In the genomic region with DNA sequence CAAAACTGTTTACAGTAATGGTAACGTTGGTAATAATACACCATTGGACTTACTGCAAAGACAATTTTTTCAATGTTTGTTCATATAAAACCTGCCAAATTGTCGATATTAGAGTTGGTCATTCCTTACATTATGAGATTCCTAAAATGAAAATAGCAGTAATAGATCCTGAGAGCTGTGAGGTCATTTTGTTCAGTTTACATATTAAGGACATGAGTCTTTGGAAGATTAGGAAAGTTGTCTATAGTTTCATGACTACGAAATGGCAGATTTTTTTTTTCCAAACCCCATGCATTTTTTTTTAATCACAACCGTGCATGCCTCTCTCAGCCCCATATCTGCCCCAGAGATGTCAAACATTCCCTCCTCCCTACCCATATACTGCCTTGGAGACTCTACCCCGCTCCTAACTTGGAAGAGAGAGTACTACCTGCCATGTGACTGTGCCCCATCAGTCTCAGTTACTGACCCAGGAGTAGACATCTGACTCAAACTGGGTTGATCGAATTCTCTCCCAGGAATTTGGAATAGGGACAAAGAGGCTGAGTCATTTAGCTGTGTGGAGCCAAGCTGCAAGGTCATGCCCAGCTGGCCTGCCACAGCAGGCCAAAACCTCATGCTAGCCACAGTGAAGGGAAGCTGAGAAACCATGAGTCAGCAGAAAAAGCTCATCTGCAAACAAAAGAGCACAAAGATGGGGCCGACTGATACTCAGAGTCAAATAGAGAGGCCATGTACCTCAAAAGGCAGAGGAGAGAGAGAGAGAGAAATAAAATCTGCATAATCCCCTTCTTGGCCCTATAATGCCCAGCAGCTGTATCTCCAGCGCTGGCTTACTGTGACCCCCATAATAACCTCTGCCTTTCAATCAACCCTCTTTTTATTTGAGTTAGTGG, we compare ENCODE assay signal across 8 cellular contexts. TPM values are rescaled to one million over a fixed set of nuclear protein-coding genes. Genes with fewer than 3 reads are reported as not detected.
DNase-seq lines count a peak whose midpoint lies in the region; ATAC-seq and TF ChIP-seq lines count a peak whose summit lies in the region.

No MANE protein-coding gene starts in this region.

- H3K4me3 Mint-ChIP-seq in activated naive CD8-positive, alpha-beta T cell treated with anti-CD3 and anti-CD28 coated beads, Interleukin-2, amount 50 U/mL, for 24 hours = no peak overlapping the region

- H3K27me3 Mint-ChIP-seq in activated naive CD8-positive, alpha-beta T cell treated with anti-CD3 and anti-CD28 coated beads, Interleukin-2, amount 50 U/mL, for 24 hours = peaks cover 2% of the 10 kb centered on the region

- intact Hi-C loops in left cardiac atrium (cut with DNase I) = no loop called here
- intact Hi-C loops in vagina (cut with DNase I) = no loop called here

- H3K27ac ChIP-seq in tibial nerve (peak overlapping the region in 1 of 4 donors; percentile 32), vagina (no peak overlapping the region)

- ATAC-seq in GM19023 (IDR thresholded peaks at IDR 0.05; ENCODE audit: unreplicated experiment) (peak; percentile 60), left cardiac atrium (peak; percentile 94 to 98)
- ATAC-seq in activated naive CD8-positive, alpha-beta T cell treated with anti-CD3 and anti-CD28 coated beads, Interleukin-2, amount 50 U/mL, for 24 hours = peak; percentile 25

- peak; percentile 72 for DNase-seq in AG04449 (ENCODE audit: low read depth, low spot score)
- peak; percentile 83 for DNase-seq in LNCaP clone FGC (ENCODE audit: low read depth)
- no peak for DNase-seq in activated naive CD8-positive, alpha-beta T cell treated with anti-CD3 and anti-CD28 coated beads, Interleukin-2, amount 50 U/mL, for 24 hours
- DNase-seq in left cardiac atrium = peak; percentile 60
- DNase-seq in putamen (ENCODE audit: low spot score) = peak; percentile 92
- no peak for DNase-seq in tibial nerve (ENCODE audit: low spot score in 2 of 2)
- no peak for DNase-seq in vagina (ENCODE audit: extremely low spot score in 2 of 2)

- no peak for TF ChIP-seq POLR2A in tibial nerve (IDR thresholded peaks at IDR 0.05)
- TF ChIP-seq POLR2A in vagina (IDR thresholded peaks at IDR 0.05) = no peak

- H3K36me3 Mint-ChIP-seq in activated naive CD8-positive, alpha-beta T cell treated with anti-CD3 and anti-CD28 coated beads, Interleukin-2, amount 50 U/mL, for 24 hours (ENCODE audit: low read depth) = no peaks in the 10 kb centered on the region

- WGBS in tibial nerve, 2 donors = 40 to 54% methylated on average over 8 of the region's 8 CpGs

- no peak for TF ChIP-seq CTCF in AG04449 (IDR thresholded peaks at IDR 0.05; ENCODE audit: insufficient read depth, low read length, missing control alignments)
- TF ChIP-seq CTCF in LNCaP clone FGC (IDR thresholded peaks at IDR 0.05; ENCODE audit: control insufficient read depth, extremely low read depth, insufficient read depth) = no peak
- no peak for TF ChIP-seq CTCF in tibial nerve (IDR thresholded peaks at IDR 0.05)
- no peak for TF ChIP-seq CTCF in vagina (IDR thresholded peaks at IDR 0.05)

- no peaks in the 10 kb centered on the region for H3K9me3 Mint-ChIP-seq in activated naive CD8-positive, alpha-beta T cell treated with anti-CD3 and anti-CD28 coated beads, Interleukin-2, amount 50 U/mL, for 24 hours

- H3K9me3 ChIP-seq in tibial nerve (no peaks in the 10 kb centered on the region), vagina (no peaks in the 10 kb centered on the region)

- H3K4me1 Mint-ChIP-seq in activated naive CD8-positive, alpha-beta T cell treated with anti-CD3 and anti-CD28 coated beads, Interleukin-2, amount 50 U/mL, for 24 hours = peaks cover 21% of the 10 kb centered on the region

- no peak overlapping the region for H3K4me3 ChIP-seq in AG04449 (ENCODE audit: low read depth, low read length)
- no peak overlapping the region for H3K4me3 ChIP-seq in LNCaP clone FGC (ENCODE audit: low read depth, low read length)
- H3K4me3 ChIP-seq in tibial nerve = no peak overlapping the region
- H3K4me3 ChIP-seq in vagina = no peak overlapping the region

- H3K4me1 ChIP-seq in tibial nerve (peaks cover 0 to 15% (median 4%) of the 10 kb centered on the region in 4 donors), vagina (peaks cover 16% of the 10 kb centered on the region)

- no peaks in the 10 kb centered on the region for H3K27me3 ChIP-seq in tibial nerve
- no peaks in the 10 kb centered on the region for H3K27me3 ChIP-seq in vagina

- peak overlapping the region; percentile 11 for H3K27ac Mint-ChIP-seq in activated naive CD8-positive, alpha-beta T cell treated with anti-CD3 and anti-CD28 coated beads, Interleukin-2, amount 50 U/mL, for 24 hours

- CTCF ChIA-PET in AG04449 (lab: Yijun Ruan, JAX) = interaction anchor here (0.7 to 0.9 kb wide), 3 partner anchors 17 to 32 kb away, joined by 3 read pairs; no protein-coding TSS in a partner anchor

- POLR2A ChIA-PET in AG04449 (lab: Yijun Ruan, JAX) = interaction anchor here (1.1 kb wide), 1 partner anchor 21 kb away, joined by 4 read pairs; a partner anchor contains a TSS

- peak in 1 of 2 donors; percentile 76 for TF ChIP-seq EP300 in tibial nerve (IDR thresholded peaks at IDR 0.05)

- H3K36me3 ChIP-seq in tibial nerve (no peaks in the 10 kb centered on the region), vagina (no peaks in the 10 kb centered on the region)

RNA-seq across cellular contexts. Expression of a gene that starts 21.0 kb away (rescaled TPM):
- total RNA-seq in left cardiac atrium (10 to 100 TPM; 34.0 to 38.1 TPM), tibial nerve (10 to 100 TPM; 18.8 to 29.5 (median 24.2) TPM), vagina (32.9 TPM)

Comparison
In these comparisons a context has a peak if more than half of its experiments do, and no peak if none do; other contexts are left out.
1. DNase-seq: peak in AG04449 (single experiment), LNCaP clone FGC (single experiment), left cardiac atrium (single experiment) and putamen (single experiment); none in activated naive CD8-positive, alpha-beta T cell treated with anti-CD3 and anti-CD28 coated beads, Interleukin-2, amount 50 U/mL, for 24 hours (single experiment), tibial nerve (0 of 2) and vagina (0 of 2).
2. ATAC-seq: peak in every context shown above with its lines; median percentile 96 in left cardiac atrium; 60 in GM19023; 25 in activated naive CD8-positive, alpha-beta T cell treated with anti-CD3 and anti-CD28 coated beads, Interleukin-2, amount 50 U/mL, for 24 hours.